In genomic region chr7:17380696-17381662, GRCh38 we compare ENCODE assay signal across 1 cellular context.
TF ChIP-seq lines count a peak whose summit lies in the region.

No MANE protein-coding gene starts in this region.

TF ChIP-seq in SK-N-SH treated with all-trans-retinoic acid at 6 μM for 48 hours, 23 proteins besides CTCF, POLR2A, EP300 and RAD21 (continued from another document):
- TF ChIP-seq TSHZ2 (CRISPR knock-in tag; IDR thresholded peaks at IDR 0.05) = no peak
- TF ChIP-seq ZNF70 (CRISPR knock-in tag; IDR thresholded peaks at IDR 0.05) = no peak
- no peak for TF ChIP-seq ZNF8 (CRISPR knock-in tag; IDR thresholded peaks at IDR 0.05)
- TF ChIP-seq ZFP30 (CRISPR knock-in tag; IDR thresholded peaks at IDR 0.05) = no peak
- no peak for TF ChIP-seq BACH2 (CRISPR knock-in tag; IDR thresholded peaks at IDR 0.05; ENCODE audit: borderline replicate concordance)
- TF ChIP-seq ARNTL (CRISPR knock-in tag; IDR thresholded peaks at IDR 0.05; ENCODE audit: borderline replicate concordance, low read depth) = no peak
- TF ChIP-seq ZNF565 (CRISPR knock-in tag; conservative IDR thresholded peaks at IDR 0.05; ENCODE audit: low read depth) = no peak
- TF ChIP-seq GLIS3 (CRISPR knock-in tag; IDR thresholded peaks at IDR 0.05) = no peak
